8 cellular contexts compared by ENCODE assay signal in genomic region chr5:136133416-136134383, GRCh38. TPM values are rescaled to one million over a fixed set of nuclear protein-coding genes. Genes with fewer than 3 reads are reported as not detected.
A peak's percentile ranks its signal among the peaks of the same experiment; 100 is the strongest.
DNase-seq lines count a peak whose midpoint lies in the region; ATAC-seq and TF ChIP-seq lines count a peak whose summit lies in the region.

No MANE protein-coding gene starts in this region.

- H3K4me1 ChIP-seq in HUES48 (ENCODE audit: control insufficient read depth, insufficient read depth, low read length) (peaks cover 10% of the 10 kb centered on the region), left lung (peaks cover 10 to 57% of the 10 kb centered on the region in 2 donors)

- H2AFZ ChIP-seq in SU-DHL-6 (ENCODE audit: low read depth, low read length, severe bottlenecking), result no peak overlapping the region

- H3K36me3 Mint-ChIP-seq in stimulated activated naive CD8-positive, alpha-beta T cell treated with anti-CD3 and anti-CD28 coated beads, Interleukin-15, Interleukin-2, amounts not matched to agents 100 ng/mL and 50 ng/mL, for 24 hours (ENCODE audit: low read depth), result no peaks in the 10 kb centered on the region

- no peaks in the 10 kb centered on the region for H3K36me3 ChIP-seq in HUES48 (ENCODE audit: control insufficient read depth, insufficient read depth, low read length)
- H3K36me3 ChIP-seq in SU-DHL-6 (ENCODE audit: low read length), result peaks cover 11% of the 10 kb centered on the region
- no peaks in the 10 kb centered on the region for H3K36me3 ChIP-seq in left lung

- peak overlapping the region; percentile 92 for H3K27ac ChIP-seq in HUES48 (ENCODE audit: low read depth, low read length)
- peak overlapping the region; percentile 79 for H3K27ac ChIP-seq in SU-DHL-6 (ENCODE audit: low read depth, low read length)
- H3K27ac ChIP-seq in left lung, result peak overlapping the region; percentile 95 to 97

- no peaks in the 10 kb centered on the region for H3K9me2 ChIP-seq in SU-DHL-6 (replicated peaks; ENCODE audit: insufficient read depth, low read length)

- ATAC-seq in GM18868 (IDR thresholded peaks at IDR 0.05; ENCODE audit: unreplicated experiment) (peak; percentile 24), left lung (peak; percentile 60)

- H3K9me3 ChIP-seq in HUES48 (ENCODE audit: control insufficient read depth, insufficient read depth, low read length) (no peaks in the 10 kb centered on the region), SU-DHL-6 (ENCODE audit: insufficient read depth, low read length) (no peaks in the 10 kb centered on the region), left lung (no peaks in the 10 kb centered on the region)

- peaks cover 44% of the 10 kb centered on the region for H4K20me1 ChIP-seq in SU-DHL-6 (ENCODE audit: low read depth, low read length)

- peak overlapping the region; percentile 98 for H3K4me2 ChIP-seq in SU-DHL-6 (ENCODE audit: low read depth, low read length, poor library complexity, severe bottlenecking)

- peaks cover 36% of the 10 kb centered on the region for H3K4me1 Mint-ChIP-seq in stimulated activated naive CD8-positive, alpha-beta T cell treated with anti-CD3 and anti-CD28 coated beads, Interleukin-15, Interleukin-2, amounts not matched to agents 100 ng/mL and 50 ng/mL, for 24 hours (ENCODE audit: low read depth)

- H3F3A ChIP-seq in SU-DHL-6 (ENCODE audit: insufficient read depth), result peaks cover 3% of the 10 kb centered on the region; the same call in 1 of the 2 replicates

- peaks cover 68% of the 10 kb centered on the region for H3K79me2 ChIP-seq in SU-DHL-6 (ENCODE audit: insufficient read depth, low read length)

- no peaks in the 10 kb centered on the region; the same call in 1 of the 2 replicates for H3K27me3 ChIP-seq in HUES48 (ENCODE audit: control insufficient read depth, insufficient read depth, low read length)
- no peaks in the 10 kb centered on the region for H3K27me3 ChIP-seq in SU-DHL-6 (ENCODE audit: low read length)
- no peaks in the 10 kb centered on the region for H3K27me3 ChIP-seq in left lung

- no peak for TF ChIP-seq CTCF in SU-DHL-6 (IDR thresholded peaks at IDR 0.05; ENCODE audit: insufficient read depth, low read length, poor library complexity, severe bottlenecking)
- no peak for TF ChIP-seq CTCF in left lung (IDR thresholded peaks at IDR 0.05)

- H3K27ac Mint-ChIP-seq in stimulated activated naive CD8-positive, alpha-beta T cell treated with anti-CD3 and anti-CD28 coated beads, Interleukin-15, Interleukin-2, amounts not matched to agents 100 ng/mL and 50 ng/mL, for 24 hours, result peak overlapping the region; percentile 80

- H3K4me3 Mint-ChIP-seq in stimulated activated naive CD8-positive, alpha-beta T cell treated with anti-CD3 and anti-CD28 coated beads, Interleukin-15, Interleukin-2, amounts not matched to agents 100 ng/mL and 50 ng/mL, for 24 hours, result peak overlapping the region; percentile 89

- peaks cover 34% of the 10 kb centered on the region for H3K27me3 Mint-ChIP-seq in stimulated activated naive CD8-positive, alpha-beta T cell treated with anti-CD3 and anti-CD28 coated beads, Interleukin-15, Interleukin-2, amounts not matched to agents 100 ng/mL and 50 ng/mL, for 24 hours

- intact Hi-C loops in left lung (cut with DNase I), result no loop called here

- peak in 9 of 14 donors; percentile 3 to 52 (median 39) for DNase-seq in C1 segment of cervical spinal cord (lab: John Stamatoyannopoulos, UW)
- DNase-seq in dermis microvascular lymphatic vessel endothelial cell (ENCODE audit: low read depth in 2 of 2), result peak; percentile 40 to 73
- peak; percentile 20 to 47 for DNase-seq in left lung
- DNase-seq in 8988T, result no peak

- no peaks in the 10 kb centered on the region for H3K9me3 Mint-ChIP-seq in stimulated activated naive CD8-positive, alpha-beta T cell treated with anti-CD3 and anti-CD28 coated beads, Interleukin-15, Interleukin-2, amounts not matched to agents 100 ng/mL and 50 ng/mL, for 24 hours

- H3K4me3 ChIP-seq in HUES48 (ENCODE audit: low read depth, low read length), result peak overlapping the region; percentile 92
- H3K4me3 ChIP-seq in SU-DHL-6 (ENCODE audit: insufficient read depth, low read length, poor library complexity, severe bottlenecking), result peak overlapping the region; percentile 84
- H3K4me3 ChIP-seq in left lung, result peak overlapping the region; percentile 89 to 90

- peak overlapping the region; percentile 90 for H3K9ac ChIP-seq in HUES48 (ENCODE audit: low read depth, low read length)
- H3K9ac ChIP-seq in SU-DHL-6 (ENCODE audit: low read length), result peak overlapping the region; percentile 89

RNA-seq across cellular contexts. Expression of gene SMAD5, which starts 1.1 kb away (rescaled TPM):
- total RNA-seq in dermis microvascular lymphatic vessel endothelial cell (29.0 and 38.6 TPM in 2 replicates), left lung (10 to 100 TPM; 54.7 to 55.5 TPM)

RNA-seq across cellular contexts. Expression of gene SMIM32, which starts 59.3 kb away (rescaled TPM):
- total RNA-seq in dermis microvascular lymphatic vessel endothelial cell (not detected in 2 replicates), left lung (not detected)
